ENCODE assay signal across 17 cellular contexts in genomic region chr4:3805026-3805425, GRCh38. TPM values are rescaled to one million over a fixed set of nuclear protein-coding genes. Genes with fewer than 3 reads are reported as not detected.
DNase-seq lines count a peak whose midpoint lies in the region; ATAC-seq, FAIRE-seq and TF ChIP-seq lines count a peak whose summit lies in the region.
"Had no signal": no experiment of that assay in that cellular context is flagged by ENCODE, and none has a peak within 500 bp of the region (broad histone marks: within the 10 kb centered on the region; RNA-seq: fewer than 3 reads in every experiment).

No MANE protein-coding gene starts in this region.

- no peak overlapping the region for H2BK12ac ChIP-seq in neuronal stem cell (ENCODE audit: low read length)

- H2BK5ac ChIP-seq in neuronal stem cell (ENCODE audit: low read length) = peak overlapping the region; percentile 78

- 5% methylated on average over 7 of the region's 8 CpGs for WGBS in K562 (ENCODE audit: insufficient coverage, low coverage, missing lambda C conversion rate)
- WGBS in endodermal cell (ENCODE audit: insufficient coverage in 1 of 2, insufficient read length in 1 of 2), 2 experiments = 91 to 95% methylated on average over 6 to 8 of the region's 8 CpGs
- no CpG with 5 or more reads among the region's 8 CpGs for WGBS in neuronal stem cell (ENCODE audit: extremely low coverage in 2 of 2, insufficient read length in 2 of 2, insufficient replicate concordance in 1 of 2), 2 donors

- no peaks in the 10 kb centered on the region for H3K9me3 ChIP-seq in A673 (ENCODE audit: low read depth, low read length, poor library complexity, severe bottlenecking)
- H3K9me3 ChIP-seq in K562 (replicated peaks; ENCODE audit: control insufficient read depth, insufficient read depth, low read depth, low read length) = no peaks in the 10 kb centered on the region
- H3K9me3 ChIP-seq in endodermal cell (ENCODE audit: control insufficient read depth, low read length) = no peaks in the 10 kb centered on the region
- peaks cover 0 to 3% of the 10 kb centered on the region in 2 donors for H3K9me3 ChIP-seq in neuronal stem cell (replicated peaks in 1 of 2; ENCODE audit: control insufficient read depth in 2 of 2, insufficient read depth in 1 of 2, low read depth in 1 of 2, low read length in 2 of 2)

- no peaks in the 10 kb centered on the region for H3K9me3 Mint-ChIP-seq in endodermal cell
- H3K9me3 Mint-ChIP-seq: CD4-positive, alpha-beta memory T cell; H9 had no signal

- H3K4me3 Mint-ChIP-seq in endodermal cell = no peak overlapping the region
- H3K4me3 Mint-ChIP-seq: CD4-positive, alpha-beta memory T cell; H9 had no signal

- in situ Hi-C loops in K562 (cut with MboI) = no loop called here

- no peaks in the 10 kb centered on the region for H3K79me1 ChIP-seq in neuronal stem cell (ENCODE audit: low read depth, low read length)

- TF ChIP-seq EP300 in K562 (IDR thresholded peaks at IDR 0.05; ENCODE audit: low read length) = no peak

- peak overlapping the region; percentile 15 for H3K14ac ChIP-seq in neuronal stem cell (ENCODE audit: low read length)

- POLR2A ChIA-PET in A673 (lab: Charles Lee; ENCODE audit: low non-redundant PET) (no interaction called here), K562 (lab: Yijun Ruan, JAX) (interaction anchor here (1.1 kb wide), 1 partner anchor 369 kb away, joined by 3 read pairs; no protein-coding TSS in a partner anchor)

- no peak for FAIRE-seq in K562 (lab: Jason Lieb, UNC)
- FAIRE-seq: GM12878, GM19239 had no signal

- H3K18ac ChIP-seq in neuronal stem cell (ENCODE audit: low read length) = no peak overlapping the region

- no peak overlapping the region for H3K4me2 ChIP-seq in K562 (ENCODE audit: insufficient read depth, low read length)
- H3K4me2 ChIP-seq in neuronal stem cell (ENCODE audit: insufficient read depth, low read length, poor library complexity, severe bottlenecking) = no peak overlapping the region

- TF ChIP-seq POLR2A in K562 (conservative IDR thresholded peaks at IDR 0.05) = no peak

- H3K27ac Mint-ChIP-seq in endodermal cell = no peak overlapping the region
- H3K27ac Mint-ChIP-seq: CD4-positive, alpha-beta memory T cell had no signal

- H3K36me3 ChIP-seq in A673 (ENCODE audit: insufficient read depth, low read length, poor library complexity, severe bottlenecking) = no peaks in the 10 kb centered on the region
- no peaks in the 10 kb centered on the region for H3K36me3 ChIP-seq in K562 (ENCODE audit: control insufficient read depth, insufficient read depth, low read length)
- H3K36me3 ChIP-seq in endodermal cell (ENCODE audit: control insufficient read depth, insufficient read depth, low read length) = no peaks in the 10 kb centered on the region
- H3K36me3 ChIP-seq in neuronal stem cell (replicated peaks in 1 of 2; ENCODE audit: control insufficient read depth in 2 of 2, insufficient read depth in 2 of 2, low read length in 2 of 2) = no peaks in the 10 kb centered on the region

- no peak overlapping the region for H3K4ac ChIP-seq in neuronal stem cell (ENCODE audit: low read length)

- H2AFZ ChIP-seq in K562 (ENCODE audit: low read depth, low read length) = no peak overlapping the region
- no peak overlapping the region for H2AFZ ChIP-seq in neuronal stem cell (ENCODE audit: low read length)

- no peak overlapping the region for H3K23ac ChIP-seq in neuronal stem cell (ENCODE audit: low read depth, low read length, poor library complexity)

- no peak overlapping the region for H4K8ac ChIP-seq in neuronal stem cell (ENCODE audit: low read depth, low read length)

- ATAC-seq in K562 (peak; percentile 47), GM21825 (IDR thresholded peaks at IDR 0.05; ENCODE audit: unreplicated experiment) (no peak), GM21737 (IDR thresholded peaks at IDR 0.05; ENCODE audit: unreplicated experiment) (no peak)
- ATAC-seq: GM12878 had no signal

- no peak overlapping the region for H4K91ac ChIP-seq in neuronal stem cell (ENCODE audit: low read depth, low read length, poor library complexity)

- no peaks in the 10 kb centered on the region for H3K9me1 ChIP-seq in K562 (ENCODE audit: control insufficient read depth, insufficient read depth, low read length)

- BruUV-seq in A673 (replicated peaks; lab: Mats Ljungman, UMichigan) (no TSS peak), K562 (replicated peaks; lab: Mats Ljungman, UMichigan) (no TSS peak)

- intact Hi-C loops in A673 (cut with micrococcal nuclease; ENCODE audit: unreplicated experiment) = no loop called here
- intact Hi-C loops in K562 (cut with micrococcal nuclease) = no loop called here

- H3K4me1 Mint-ChIP-seq in endodermal cell = peaks cover 45% of the 10 kb centered on the region
- H3K4me1 Mint-ChIP-seq: CD4-positive, alpha-beta memory T cell had no signal

- peaks cover 22% of the 10 kb centered on the region for H3K4me1 ChIP-seq in A673 (ENCODE audit: insufficient read depth, low read length, poor library complexity, severe bottlenecking)
- H3K4me1 ChIP-seq in K562 (replicated peaks in 1 of 2; ENCODE audit: control insufficient read depth in 2 of 2, insufficient read depth in 2 of 2, low read length in 2 of 2) = peaks cover 0 to 4% of the 10 kb centered on the region in 2 experiments; a peak in 2 of 5 replicates
- H3K4me1 ChIP-seq in endodermal cell (ENCODE audit: control insufficient read depth, insufficient read depth, low read length) = peaks cover 24% of the 10 kb centered on the region
- peaks cover 3 to 27% of the 10 kb centered on the region in 2 donors for H3K4me1 ChIP-seq in neuronal stem cell (ENCODE audit: control insufficient read depth in 2 of 2, insufficient read depth in 1 of 2, low read depth in 1 of 2, low read length in 2 of 2)

- H3K4me3 ChIP-seq in A673 (ENCODE audit: low read depth, low read length, poor library complexity, severe bottlenecking) (no peak overlapping the region), K562 (no peak overlapping the region), endodermal cell (ENCODE audit: low read length) (no peak overlapping the region), neuronal stem cell (ENCODE audit: low read length in 2 of 2) (no peak overlapping the region)
- H3K4me3 ChIP-seq: GM12878 had no signal

- H3K27me3 ChIP-seq in A673 (replicated peaks; ENCODE audit: insufficient read depth, low read depth, low read length, poor library complexity) (peaks cover 7% of the 10 kb centered on the region), K562 (ENCODE audit: control insufficient read depth in 2 of 2, insufficient read depth in 2 of 2, low read length in 2 of 2) (peaks cover 4 to 47% of the 10 kb centered on the region in 2 experiments; a peak in 4 of 5 replicates), endodermal cell (ENCODE audit: control insufficient read depth, insufficient read depth, low read length, poor library complexity, severe bottlenecking) (no peaks in the 10 kb centered on the region), neuronal stem cell (ENCODE audit: control insufficient read depth in 3 of 3, insufficient read depth in 3 of 3, low read depth in 1 of 3, low read length in 3 of 3) (peaks cover 0 to 35% (median 0%) of the 10 kb centered on the region in 3 experiments)

- H3K27ac ChIP-seq in A673 (ENCODE audit: low read depth, low read length, poor library complexity, severe bottlenecking) (peak overlapping the region; percentile 76), K562 (ENCODE audit: extremely low read depth, low read depth, low read length) (no peak overlapping the region), endodermal cell (ENCODE audit: low read depth, low read length) (no peak overlapping the region), neuronal stem cell (replicated peaks; ENCODE audit: low read length) (no peak overlapping the region)
- H3K27ac ChIP-seq: C4-2B had no signal

- no peak overlapping the region for H2AK5ac ChIP-seq in neuronal stem cell (ENCODE audit: low read depth, low read length)

- H3K9ac ChIP-seq in K562 (ENCODE audit: insufficient read depth in 1 of 2, low read depth in 2 of 2, low read length in 2 of 2) = no peak overlapping the region
- H3K9ac ChIP-seq in endodermal cell (ENCODE audit: extremely low read depth, low read length, poor library complexity, severe bottlenecking) = no peak overlapping the region
- H3K9ac ChIP-seq in neuronal stem cell (ENCODE audit: low read depth, low read length, poor library complexity) = no peak overlapping the region

- no peak overlapping the region for H2BK120ac ChIP-seq in neuronal stem cell (ENCODE audit: low read depth, low read length)

- DNase-seq in A673 (ENCODE audit: low spot score) (no peak), K562 (ENCODE audit: extremely low read depth in 1 of 4, low spot score in 3 of 4) (peak in 1 of 4 experiments; percentile 6), endodermal cell (peak; percentile 72), neuronal stem cell (ENCODE audit: low spot score) (no peak), HuH-7.5 (ENCODE audit: low spot score) (no peak), D341Med (ENCODE audit: low spot score) (no peak)
- DNase-seq: ACHN; CD4-positive, alpha-beta memory T cell; DMS79 treated with DMSO at 0.1 percent for 48 hours; GOT3; H9; Karpas-422 had no signal

- no peak for TF ChIP-seq RAD21 in K562 (CRISPR knock-in tag; conservative IDR thresholded peaks at IDR 0.05 in 1 of 2, IDR thresholded peaks at IDR 0.05 in 1 of 2)

- no peaks in the 10 kb centered on the region for H3K79me2 ChIP-seq in K562 (ENCODE audit: control insufficient read depth, insufficient read depth, low read length)

- no peaks in the 10 kb centered on the region for H3K36me3 Mint-ChIP-seq in endodermal cell (ENCODE audit: low read depth)
- H3K36me3 Mint-ChIP-seq: CD4-positive, alpha-beta memory T cell had no signal

- peaks cover 9% of the 10 kb centered on the region for H3K27me3 Mint-ChIP-seq in endodermal cell (ENCODE audit: insufficient read depth)

- CTCF ChIA-PET in A673 (lab: Charles Lee) (interaction anchor here (0.6 kb wide), 1 partner anchor 21 kb away, joined by 10 read pairs; no protein-coding TSS in a partner anchor), K562 (lab: Yijun Ruan, JAX; ENCODE audit: low intra/inter-chr PET ratio) (no interaction called here)

- H4K20me1 ChIP-seq in K562 (replicated peaks; ENCODE audit: control insufficient read depth, insufficient read depth, low read length) = no peaks in the 10 kb centered on the region

- H2BK15ac ChIP-seq in neuronal stem cell (ENCODE audit: low read length) = no peak overlapping the region

- TF ChIP-seq CTCF in A673 (conservative IDR thresholded peaks at IDR 0.05; ENCODE audit: low read depth, low read length) (no peak), K562 (IDR thresholded peaks at IDR 0.05 in 2 of 3, conservative IDR thresholded peaks at IDR 0.05 in 1 of 3; ENCODE audit: insufficient read depth in 2 of 3, low read depth in 1 of 3, low read length in 3 of 3) (no peak), endodermal cell (conservative IDR thresholded peaks at IDR 0.05) (no peak)

RNA-seq across cellular contexts. Expression of gene ADRA2C, which starts 38.8 kb away (rescaled TPM):
- 14.8 and 16.7 TPM in 2 replicates for total RNA-seq in A673 (2021)
- total RNA-seq in K562 (2011; cell fraction: chromatin; rRNA removed; ENCODE audit: low replicate concordance) = 0.32 and 1.0 TPM in 2 replicates
- total RNA-seq in K562 (2011; cell fraction: nucleolus; rRNA removed) = 1.2 and 1.7 TPM in 2 replicates
- 0.88 TPM in 1 of 2 replicates, not detected in the other for total RNA-seq in K562 (2011; cell fraction: nucleoplasm; rRNA removed)
- total RNA-seq in K562 (2014; rRNA removed) = 0.14 and 0.61 TPM in 2 replicates
- 0.11 and 0.13 TPM in 2 replicates for total RNA-seq in K562 (2014; rRNA removed; fragmentation: Illumina TruSeq; extraction: Trizol)
- total RNA-seq in K562 (2015; rRNA removed; fragmentation: Illumina TruSeq; extraction: Trizol) = 0.11 and 0.14 TPM in 2 replicates
- 0.33 and 0.54 TPM in 2 replicates for total RNA-seq in K562 (2021)
- 0.21 and 0.42 TPM in 2 replicates for polyA plus RNA-seq in K562 (2011; rRNA removed)
- 0.55 and 1.4 TPM in 2 replicates for polyA plus RNA-seq in K562 (2011; cell fraction: cytosol; rRNA removed)
- polyA plus RNA-seq in K562 (2011; cell fraction: nucleus; rRNA removed) = 0.77 and 0.88 TPM in 2 replicates
- 0.17 and 0.69 TPM in 2 replicates for polyA plus RNA-seq in K562 (2012)
- polyA plus RNA-seq in K562 (2014; fragmentation: Illumina TruSeq; extraction: Trizol) = 0.06 TPM in 1 of 2 replicates, not detected in the other
- not detected for polyA plus RNA-seq in K562 (2014; fragmentation: Nextera tagmentation; extraction: Ambion mirVana)
- polyA plus RNA-seq in K562 (2014; rRNA removed) = 0.43 and 0.58 TPM in 2 replicates
- polyA minus RNA-seq in K562 (2011; rRNA and poly(A)+ RNA removed) = 0.28 TPM in 1 of 2 replicates, not detected in the other
- 1.6 TPM in 1 of 2 replicates, not detected in the other for polyA minus RNA-seq in K562 (2011; cell fraction: cytosol; rRNA and poly(A)+ RNA removed)
- polyA minus RNA-seq in K562 (2011; cell fraction: nucleus; rRNA and poly(A)+ RNA removed) = 0.81 and 1.1 TPM in 2 replicates
- total RNA-seq in endodermal cell = 10 to 100 TPM; 16.0 to 17.3 TPM
- 6.2 TPM for polyA plus RNA-seq in endodermal cell (2013, experiment 1 of 2)
- polyA plus RNA-seq in endodermal cell (2013, experiment 2 of 2) = 6.1 TPM
- 7.7 TPM for polyA plus RNA-seq in neuronal stem cell (2013, experiment 1 of 2)
- 7.2 TPM for polyA plus RNA-seq in neuronal stem cell (2013, experiment 2 of 2)
- total RNA-seq: CD4-positive, alpha-beta memory T cell had no signal
- polyA plus RNA-seq: CD4-positive, alpha-beta memory T cell; GM12878 had no signal
